Comparison of ENCODE assay signal across 1 cellular context in the genomic region with DNA sequence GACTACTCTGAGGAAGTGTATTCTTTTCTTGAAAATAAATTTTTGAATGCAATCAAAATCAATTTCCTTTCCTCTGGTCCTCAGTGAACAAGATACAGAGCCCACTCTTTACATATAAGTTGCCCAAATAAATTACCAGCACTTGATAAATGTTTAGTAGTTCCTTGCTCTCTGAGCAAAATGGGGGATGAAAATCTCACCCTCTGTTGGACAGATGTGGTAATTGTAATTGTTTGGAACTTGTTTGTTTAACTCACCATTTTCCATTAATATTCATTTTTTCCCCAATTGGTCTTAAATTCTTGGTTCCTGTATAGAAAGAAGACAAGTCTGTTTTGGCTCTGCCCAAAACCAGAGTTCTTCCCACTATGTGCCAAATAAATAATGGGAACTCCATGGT.
TF ChIP-seq lines count a peak whose summit lies in the region.

No MANE protein-coding gene starts in this region.

TF ChIP-seq in H1, 55 proteins besides CTCF, POLR2A, EP300 and RAD21:
- TF ChIP-seq JUND (IDR thresholded peaks at IDR 0.05; ENCODE audit: low read length) (no peak), TAF7 (optimal IDR thresholded peaks at IDR 0.05; ENCODE audit: borderline replicate concordance, low read depth, low read length) (no peak), POLR2AphosphoS5 (IDR thresholded peaks at IDR 0.05; ENCODE audit: low read depth, low read length) (no peak), CBX5 (IDR thresholded peaks at IDR 0.05; ENCODE audit: low read depth, low read length) (no peak), SIRT6 (IDR thresholded peaks at IDR 0.05; ENCODE audit: low read length) (no peak), SAP30 (IDR thresholded peaks at IDR 0.05; ENCODE audit: insufficient read depth, insufficient replicate concordance, low read length) (no peak), EGR1 (IDR thresholded peaks at IDR 0.05; ENCODE audit: borderline replicate concordance, low read depth, low read length) (no peak)
TF ChIP-seq in H1: peak in this region for 0.
